8 cellular contexts compared by ENCODE assay signal in the genomic region with DNA sequence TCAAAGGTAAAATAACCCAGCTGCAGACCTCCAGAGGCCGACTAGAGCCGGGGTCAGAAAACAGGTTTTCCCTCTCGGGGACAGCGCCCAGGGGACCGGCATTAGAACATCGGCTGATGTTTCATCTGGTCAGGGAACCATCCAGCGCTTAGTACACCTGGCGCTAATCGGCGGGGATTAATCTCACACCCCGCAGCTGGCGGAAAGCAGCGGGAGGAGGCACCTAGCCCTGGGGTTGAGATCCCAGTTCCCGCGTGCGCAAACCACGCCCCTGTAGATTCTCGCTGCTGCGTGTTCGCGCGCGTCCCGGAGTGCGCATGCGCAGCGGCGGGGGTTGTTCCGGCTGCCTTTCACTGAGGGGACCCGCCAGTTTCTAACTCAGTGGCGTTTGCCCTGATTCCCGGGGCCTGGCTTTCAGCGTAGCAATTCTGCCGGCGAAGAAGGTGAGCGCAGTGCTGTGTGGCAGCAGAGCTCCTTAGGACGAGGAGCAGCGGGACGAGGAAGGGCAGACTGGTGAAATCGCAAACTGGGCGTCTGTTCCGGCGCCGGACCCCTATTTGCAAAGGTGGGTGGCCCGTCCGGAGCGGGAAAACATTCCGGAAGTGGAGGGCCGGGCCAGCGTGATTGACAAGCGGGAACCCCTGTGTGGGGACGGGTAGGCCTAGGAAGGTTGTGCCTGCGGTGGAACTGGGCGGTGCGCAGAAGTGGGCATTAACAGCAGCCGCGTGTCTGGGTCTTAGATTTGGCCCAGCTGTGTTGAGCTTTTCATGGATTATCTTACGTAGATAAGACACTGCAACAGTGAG. TPM values are rescaled to one million over a fixed set of nuclear protein-coding genes. Genes with fewer than 3 reads are reported as not detected.
DNase-seq lines count a peak whose midpoint lies in the region; ATAC-seq and TF ChIP-seq lines count a peak whose summit lies in the region.
"Not testable (repeated sequence)": the region's sequence is repeated elsewhere in the genome, so short reads cannot be mapped to it uniquely, and the experiment has no call there.

Gene DDX11, plus strand, starts transcription at position 334 of the 806 bp plus-strand sequence. CDS start 4,534 bp downstream, outside the sequence.

- H2AFZ ChIP-seq in parathyroid adenoma, result peak within 1 kb of the TSS; percentile 78

- peak within 1 kb of the TSS; percentile 94 for H3K27ac Mint-ChIP-seq in activated naive CD8-positive, alpha-beta T cell

- TF ChIP-seq CTCF in parathyroid adenoma (IDR thresholded peaks at IDR 0.05); tibial artery (IDR thresholded peaks at IDR 0.05): not testable (repeated sequence)

- peaks cover 21% of the 10 kb centered on the region for H3K4me1 Mint-ChIP-seq in activated naive CD8-positive, alpha-beta T cell (ENCODE audit: low read depth)

- peak within 1 kb of the TSS; percentile 92 for H3K4me3 Mint-ChIP-seq in activated naive CD8-positive, alpha-beta T cell

- intact Hi-C loops in Right ventricle myocardium inferior (cut with DNase I); tibial artery (cut with DNase I; ENCODE audit: low total_unique reads): not testable (repeated sequence)

- H3K27ac ChIP-seq in parathyroid adenoma (peak within 1 kb of the TSS; percentile 73), tibial artery (peak within 1 kb of the TSS; percentile 76 to 83)

- peak; percentile 40 for TF ChIP-seq POLR2A in GM10847 (IDR thresholded peaks at IDR 0.05; ENCODE audit: extremely low read depth, insufficient read length)

- peak within 1 kb of the TSS; percentile 96 for H3K4me2 ChIP-seq in parathyroid adenoma (ENCODE audit: low read length)

- H3K79me2 ChIP-seq in parathyroid adenoma, result not testable (repeated sequence)

- H3K36me3 ChIP-seq in parathyroid adenoma (ENCODE audit: control insufficient read depth, insufficient read depth, low read length); tibial artery: not testable (repeated sequence)

- not testable (repeated sequence) for H3K9ac ChIP-seq in parathyroid adenoma

- H3K4me3 ChIP-seq in parathyroid adenoma (ENCODE audit: low read depth, low read length) (peak within 1 kb of the TSS; percentile 89), tibial artery (peak within 1 kb of the TSS; percentile 62 to 67)

- DNase-seq in NCI-H1105 treated with DMSO at 0.1 percent for 48 hours (lab: John Stamatoyannopoulos, UW) (peak; percentile 92), SKM-1 treated with dmso at 0.1 percent for 144 hours (lab: John Stamatoyannopoulos, UW; ENCODE audit: unreplicated experiment) (peak; percentile 30), Right ventricle myocardium inferior (ENCODE audit: missing footprints) (peak; percentile 94), tibial artery (peak; percentile 91 to 94)

- H3K4me1 ChIP-seq in parathyroid adenoma, tibial artery: not testable (repeated sequence)

- peak; percentile 97 for ATAC-seq in HG02642 (IDR thresholded peaks at IDR 0.05; ENCODE audit: poor library complexity, unreplicated experiment)
- ATAC-seq in Right ventricle myocardium inferior, result peak; percentile 97

- H3K36me3 Mint-ChIP-seq in activated naive CD8-positive, alpha-beta T cell, result not testable (repeated sequence)

- not testable (repeated sequence) for H3K9me3 ChIP-seq in parathyroid adenoma (ENCODE audit: control insufficient read depth, low read length); tibial artery

- H3K27me3 ChIP-seq in parathyroid adenoma (ENCODE audit: control insufficient read depth, insufficient read depth, low read length); tibial artery: not testable (repeated sequence)

- H3K27me3 Mint-ChIP-seq in activated naive CD8-positive, alpha-beta T cell, result not testable (repeated sequence)

- not testable (repeated sequence) for H3K9me3 Mint-ChIP-seq in activated naive CD8-positive, alpha-beta T cell (ENCODE audit: low read depth)

RNA-seq across cellular contexts. Expression of gene DDX11, which starts in this region (rescaled TPM):
- 6.5 TPM for total RNA-seq in Right ventricle myocardium inferior

Comparison
In these comparisons a context has a peak if more than half of its experiments do, and no peak if none do; other contexts are left out.
1. Peak in every context shown above with its lines: DNase-seq, ATAC-seq, H3K4me3 ChIP-seq and H3K27ac ChIP-seq.
2. DNase-seq: peak in every context shown above with its lines; median percentile 94 in Right ventricle myocardium inferior; 92 in tibial artery; 92 in NCI-H1105 treated with DMSO at 0.1 percent for 48 hours; 30 in SKM-1 treated with dmso at 0.1 percent for 144 hours.